ENCODE assay signal across 18 cellular contexts in the genomic region with DNA sequence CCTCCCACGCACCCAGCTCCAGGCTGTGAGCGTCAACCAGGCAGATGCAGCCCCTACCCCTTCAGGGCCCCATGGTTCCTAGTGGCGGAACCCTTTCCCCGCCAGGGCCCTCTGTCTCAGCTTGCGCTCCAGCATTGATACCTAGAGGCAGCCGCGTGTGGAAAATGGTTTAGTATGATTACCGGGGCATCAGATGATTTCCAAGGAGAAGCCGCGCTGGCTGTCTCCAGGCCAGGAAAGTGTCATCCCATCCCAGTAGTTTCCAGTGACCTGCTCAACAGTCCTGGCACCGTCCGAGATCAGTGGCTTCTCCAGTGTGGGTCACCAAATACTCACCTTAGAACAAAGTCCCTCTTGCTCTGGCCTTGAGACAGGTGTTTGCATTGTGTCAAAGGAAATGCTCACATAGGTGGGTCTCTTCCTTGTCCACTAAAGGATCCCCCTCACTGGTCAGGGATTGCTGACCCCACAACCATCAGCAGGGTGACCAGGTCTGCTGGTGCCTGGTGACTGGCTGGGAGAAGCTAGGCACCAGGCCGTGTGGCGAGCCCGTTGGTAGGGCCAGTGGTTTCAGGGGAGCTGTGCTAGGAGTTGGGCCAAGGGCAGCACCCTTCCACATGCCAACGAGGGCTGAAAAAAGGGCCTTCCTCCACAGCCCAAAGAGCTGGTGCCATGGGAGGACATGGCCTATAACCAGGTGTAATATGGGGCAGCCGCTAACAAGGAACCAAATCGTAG.
DNase-seq lines count a peak whose midpoint lies in the region; ATAC-seq and TF ChIP-seq lines count a peak whose summit lies in the region.
"Had no signal": no experiment of that assay in that cellular context is flagged by ENCODE, and none has a peak within 500 bp of the region (broad histone marks: within the 10 kb centered on the region; RNA-seq: fewer than 3 reads in every experiment).

No MANE protein-coding gene starts in this region.

- DNase-seq in activated CD8-positive, alpha-beta memory T cell treated with anti-CD3 and anti-CD28 coated beads for 24 hours, result peak; percentile 21
- no peak for DNase-seq in activated CD8-positive, alpha-beta memory T cell treated with anti-CD3 and anti-CD28 coated beads, Interleukin-2, amount 50 U/mL, for 4 hours
- peak; percentile 62 for DNase-seq in osteoblast (ENCODE audit: insufficient read length, low spot score, missing footprints)
- DNase-seq in upper lobe of right lung, result peak; percentile 38
- DNase-seq in hepatic stellate cell (ENCODE audit: low spot score), result no peak
- no peak for DNase-seq in GDM1 (lab: John Stamatoyannopoulos, UW)
- DNase-seq in NCI-H345 treated with DMSO at 0.1 percent for 48 hours (lab: John Stamatoyannopoulos, UW; ENCODE audit: unreplicated experiment), result no peak
- DNase-seq: Caco-2, DMS79, MV-4-11, NCI-H1436, NCI-H2029 treated with DMSO at 0.1 percent for 48 hours, NCI-H510A treated with DMSO at 0.1 percent for 48 hours, SHP77 treated with DMSO at 0.1 percent for 48 hours had no signal

- H4K20me1 ChIP-seq in osteoblast (ENCODE audit: insufficient read depth, low read length), result no peaks in the 10 kb centered on the region

- no peak for ATAC-seq in upper lobe of right lung

- intact Hi-C loops in upper lobe of right lung (cut with DNase I), result no loop called here

- no peaks in the 10 kb centered on the region for H3K79me2 ChIP-seq in osteoblast (ENCODE audit: insufficient read depth, low read length)

- H3K4me1 ChIP-seq in osteoblast (ENCODE audit: insufficient read depth, low read length) (peaks cover 2% of the 10 kb centered on the region), upper lobe of right lung (no peaks in the 10 kb centered on the region)
- H3K4me1 ChIP-seq: HAP-1, Peyer's patch had no signal

- H3K36me3 ChIP-seq in KOPT-K1 (ENCODE audit: insufficient read depth, low read length), result no peaks in the 10 kb centered on the region
- no peaks in the 10 kb centered on the region for H3K36me3 ChIP-seq in osteoblast (ENCODE audit: insufficient read depth, low read length)
- no peaks in the 10 kb centered on the region for H3K36me3 ChIP-seq in upper lobe of right lung
- H3K36me3 ChIP-seq: HAP-1, Peyer's patch had no signal

- H3K9me3 ChIP-seq in KOPT-K1 (ENCODE audit: insufficient read depth, low read length, poor library complexity, severe bottlenecking), result no peaks in the 10 kb centered on the region
- H3K9me3 ChIP-seq in osteoblast (ENCODE audit: low read depth, low read length), result no peaks in the 10 kb centered on the region
- H3K9me3 ChIP-seq in upper lobe of right lung, result no peaks in the 10 kb centered on the region
- H3K9me3 ChIP-seq: Caco-2, HAP-1, Peyer's patch had no signal

- H3K27me3 ChIP-seq in osteoblast (ENCODE audit: insufficient read depth, low read length) (no peaks in the 10 kb centered on the region), upper lobe of right lung (no peaks in the 10 kb centered on the region)
- H3K27me3 ChIP-seq: Peyer's patch had no signal

- TF ChIP-seq CTCF in osteoblast (IDR thresholded peaks at IDR 0.05; ENCODE audit: extremely low read depth, low read depth, low read length) (no peak), upper lobe of right lung (IDR thresholded peaks at IDR 0.05) (no peak)

- H3K4me3 ChIP-seq in osteoblast (ENCODE audit: insufficient read depth, low read length), result no peak overlapping the region
- H3K4me3 ChIP-seq in upper lobe of right lung, result no peak overlapping the region
- H3K4me3 ChIP-seq: HAP-1, Peyer's patch had no signal

- H2AFZ ChIP-seq in osteoblast (ENCODE audit: low read length), result no peak overlapping the region

- peak overlapping the region; percentile 71 for H3K27ac ChIP-seq in KOPT-K1 (ENCODE audit: low read depth, low read length, poor library complexity, severe bottlenecking)
- H3K27ac ChIP-seq in osteoblast (ENCODE audit: low read depth, low read length), result no peak overlapping the region
- H3K27ac ChIP-seq in upper lobe of right lung, result no peak overlapping the region
- H3K27ac ChIP-seq: 22Rv1, Peyer's patch had no signal

- H3K4me2 ChIP-seq in osteoblast (ENCODE audit: insufficient read depth, low read length), result no peak overlapping the region

Comparison
In these comparisons a context has a peak if more than half of its experiments do, and no peak if none do; other contexts are left out.
1. DNase-seq: peak in activated CD8-positive, alpha-beta memory T cell treated with anti-CD3 and anti-CD28 coated beads for 24 hours (single experiment), osteoblast (single experiment) and upper lobe of right lung (single experiment); none in activated CD8-positive, alpha-beta memory T cell treated with anti-CD3 and anti-CD28 coated beads, Interleukin-2, amount 50 U/mL, for 4 hours (single experiment), hepatic stellate cell (single experiment), GDM1 (single experiment) and NCI-H345 treated with DMSO at 0.1 percent for 48 hours (single experiment).